8 cellular contexts compared by ENCODE assay signal in genomic region chr2:158191569-158191968, GRCh38.
DNase-seq lines count a peak whose midpoint lies in the region; ATAC-seq and TF ChIP-seq lines count a peak whose summit lies in the region.

No MANE protein-coding gene starts in this region.

- H3K4me3 ChIP-seq in retinal pigment epithelial cell (ENCODE audit: low read length) = peak overlapping the region; percentile 10

- H3K27me3 Mint-ChIP-seq in T-helper 17 cell = peaks cover 9% of the 10 kb centered on the region

- peak overlapping the region; percentile 41 for H3K27ac Mint-ChIP-seq in T-helper 17 cell

- no peaks in the 10 kb centered on the region for H3K36me3 Mint-ChIP-seq in T-helper 17 cell (ENCODE audit: low read depth)

- ATAC-seq in HG02852 (IDR thresholded peaks at IDR 0.05; ENCODE audit: unreplicated experiment) (peak; percentile 43), T-helper 17 cell (peak; percentile 8)
- no peak for ATAC-seq in activated CD4-positive, CD25-positive, alpha-beta regulatory T cell treated with anti-CD3 and anti-CD28 coated beads, Interleukin-2, amount 50 U/mL, for 24 hours

- H3K4me3 Mint-ChIP-seq in T-helper 17 cell = no peak overlapping the region

- DNase-seq in NCI-H2171 treated with DMSO at 0.1 percent for 48 hours (lab: John Stamatoyannopoulos, UW) (peak; percentile 50), NCI-H2171 (lab: John Stamatoyannopoulos, UW) (no peak), T-helper 17 cell (no peak), retinal pigment epithelial cell (ENCODE audit: low read depth) (no peak), DMS 273 treated with DMSO at 0.1 percent for 48 hours (lab: John Stamatoyannopoulos, UW) (no peak)
- DNase-seq in activated CD8-positive, alpha-beta memory T cell treated with anti-CD3 and anti-CD28 coated beads for 24 hours = no peak

- TF ChIP-seq CTCF in retinal pigment epithelial cell (conservative IDR thresholded peaks at IDR 0.05; ENCODE audit: low read depth, low read length) = no peak

- no peaks in the 10 kb centered on the region for H3K9me3 ChIP-seq in T-helper 17 cell (ENCODE audit: control insufficient read depth, low read length, poor library complexity, severe bottlenecking)

- peaks cover 11% of the 10 kb centered on the region for H3K4me1 Mint-ChIP-seq in T-helper 17 cell

Comparison
In these comparisons a context has a peak if more than half of its experiments do, and no peak if none do; other contexts are left out.
1. ATAC-seq: peak in HG02852 (single experiment) and T-helper 17 cell (single experiment); none in activated CD4-positive, CD25-positive, alpha-beta regulatory T cell treated with anti-CD3 and anti-CD28 coated beads, Interleukin-2, amount 50 U/mL, for 24 hours (0 of 2).